ENCODE assay signal across 1 cellular context in the genomic region with DNA sequence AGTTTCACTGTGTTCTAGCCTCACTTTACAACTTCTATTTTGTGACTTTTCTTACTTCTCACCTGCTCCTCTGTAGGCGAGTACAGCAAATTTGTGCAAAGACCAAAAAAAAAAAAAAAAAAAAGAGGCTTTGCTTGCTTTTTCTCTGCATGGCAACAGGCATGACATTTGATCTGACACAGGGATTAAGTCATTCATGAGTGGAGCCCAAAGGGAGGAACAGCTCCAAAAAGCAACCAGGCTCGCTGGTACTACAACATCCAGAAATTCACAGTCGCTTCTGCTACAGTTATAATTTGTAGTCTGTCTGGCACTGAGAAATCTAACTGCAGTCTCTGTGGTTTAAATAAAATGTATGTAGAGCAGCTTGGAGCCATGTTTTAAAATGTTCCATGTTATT.
TF ChIP-seq lines count a peak whose summit lies in the region.

No MANE protein-coding gene starts in this region.

TF ChIP-seq in IMR-90, 13 proteins besides CTCF, POLR2A, EP300 and RAD21:
- TF ChIP-seq CEBPB (IDR thresholded peaks at IDR 0.05; ENCODE audit: low read depth, low read length) (no peak), RCOR1 (IDR thresholded peaks at IDR 0.05; ENCODE audit: insufficient replicate concordance, low read length) (no peak), SMC3 (IDR thresholded peaks at IDR 0.05; ENCODE audit: low read depth, low read length) (no peak)
